Comparison of ENCODE assay signal across 8 cellular contexts in genomic region chr16:66552288-66553143, GRCh38. TPM values are rescaled to one million over a fixed set of nuclear protein-coding genes. Genes with fewer than 3 reads are reported as not detected.
A peak's percentile ranks its signal among the peaks of the same experiment; 100 is the strongest.
DNase-seq lines count a peak whose midpoint lies in the region; ATAC-seq and TF ChIP-seq lines count a peak whose summit lies in the region.

Gene CKLF, plus strand, starts transcription at chr16:66552576. Its CDS starts 140 bp downstream, at chr16:66552716.

- DNase-seq in GM04504 (ENCODE audit: low read depth) (peak; percentile 72), NCI-H1048 (lab: John Stamatoyannopoulos, UW) (peak; percentile 28), globus pallidus (ENCODE audit: low spot score) (peak; percentile 88), occipital lobe (lab: John Stamatoyannopoulos, UW) (peak; percentile 85), superior temporal gyrus (ENCODE audit: extremely low spot score) (peak; percentile 96)
- peak; percentile 89 for DNase-seq in activated naive CD4-positive, alpha-beta T cell treated with anti-CD3 and anti-CD28 coated beads, Interleukin-2, amount 50 U/mL, for 16 hours

- ATAC-seq in HG02571 (IDR thresholded peaks at IDR 0.05; ENCODE audit: unreplicated experiment), result peak; percentile 72
- peak; percentile 78 for ATAC-seq in SK-N-SH treated with all-trans-retinoic acid at 6 μM for 48 hours

TF ChIP-seq in SK-N-SH treated with all-trans-retinoic acid at 6 μM for 48 hours, 23 proteins besides CTCF, POLR2A, EP300 and RAD21:
- TF ChIP-seq ZNF70 (CRISPR knock-in tag; IDR thresholded peaks at IDR 0.05), result no peak
- no peak for TF ChIP-seq BACH2 (CRISPR knock-in tag; IDR thresholded peaks at IDR 0.05; ENCODE audit: borderline replicate concordance)
- TF ChIP-seq ZFP30 (CRISPR knock-in tag; IDR thresholded peaks at IDR 0.05), result no peak
- no peak for TF ChIP-seq ZNF565 (CRISPR knock-in tag; conservative IDR thresholded peaks at IDR 0.05; ENCODE audit: low read depth)
- TF ChIP-seq, protein P1, sequence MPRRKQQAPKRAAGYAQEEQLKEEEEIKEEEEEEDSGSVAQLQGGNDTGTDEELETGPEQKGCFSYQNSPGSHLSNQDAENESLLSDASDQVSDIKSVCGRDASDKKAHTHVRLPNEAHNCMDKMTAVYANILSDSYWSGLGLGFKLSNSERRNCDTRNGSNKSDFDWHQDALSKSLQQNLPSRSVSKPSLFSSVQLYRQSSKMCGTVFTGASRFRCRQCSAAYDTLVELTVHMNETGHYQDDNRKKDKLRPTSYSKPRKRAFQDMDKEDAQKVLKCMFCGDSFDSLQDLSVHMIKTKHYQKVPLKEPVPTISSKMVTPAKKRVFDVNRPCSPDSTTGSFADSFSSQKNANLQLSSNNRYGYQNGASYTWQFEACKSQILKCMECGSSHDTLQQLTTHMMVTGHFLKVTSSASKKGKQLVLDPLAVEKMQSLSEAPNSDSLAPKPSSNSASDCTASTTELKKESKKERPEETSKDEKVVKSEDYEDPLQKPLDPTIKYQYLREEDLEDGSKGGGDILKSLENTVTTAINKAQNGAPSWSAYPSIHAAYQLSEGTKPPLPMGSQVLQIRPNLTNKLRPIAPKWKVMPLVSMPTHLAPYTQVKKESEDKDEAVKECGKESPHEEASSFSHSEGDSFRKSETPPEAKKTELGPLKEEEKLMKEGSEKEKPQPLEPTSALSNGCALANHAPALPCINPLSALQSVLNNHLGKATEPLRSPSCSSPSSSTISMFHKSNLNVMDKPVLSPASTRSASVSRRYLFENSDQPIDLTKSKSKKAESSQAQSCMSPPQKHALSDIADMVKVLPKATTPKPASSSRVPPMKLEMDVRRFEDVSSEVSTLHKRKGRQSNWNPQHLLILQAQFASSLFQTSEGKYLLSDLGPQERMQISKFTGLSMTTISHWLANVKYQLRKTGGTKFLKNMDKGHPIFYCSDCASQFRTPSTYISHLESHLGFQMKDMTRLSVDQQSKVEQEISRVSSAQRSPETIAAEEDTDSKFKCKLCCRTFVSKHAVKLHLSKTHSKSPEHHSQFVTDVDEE (CRISPR knock-in tag; IDR thresholded peaks at IDR 0.05), result peak; percentile 25; the same call in 1 of the 2 replicates
- no peak for TF ChIP-seq SNAI2 (CRISPR knock-in tag; IDR thresholded peaks at IDR 0.05)
- TF ChIP-seq ESRRG (CRISPR knock-in tag; IDR thresholded peaks at IDR 0.05), result no peak
- TF ChIP-seq PPARA (CRISPR knock-in tag; IDR thresholded peaks at IDR 0.05; ENCODE audit: borderline replicate concordance), result no peak

RNA-seq across cellular contexts. Expression of gene CKLF, which starts in this region (rescaled TPM):
- 37.0 TPM for total RNA-seq in occipital lobe

Comparison
In these comparisons a context has a peak if more than half of its experiments do, and no peak if none do; other contexts are left out.
1. Peak in every context shown above with its lines: DNase-seq and ATAC-seq.
2. DNase-seq: peak in every context shown above with its lines; median percentile 96 in superior temporal gyrus; 89 in activated naive CD4-positive, alpha-beta T cell treated with anti-CD3 and anti-CD28 coated beads, Interleukin-2, amount 50 U/mL, for 16 hours; 88 in globus pallidus; 85 in occipital lobe; 72 in GM04504; 28 in NCI-H1048.